20 cellular contexts compared by ENCODE assay signal in the genomic region with DNA sequence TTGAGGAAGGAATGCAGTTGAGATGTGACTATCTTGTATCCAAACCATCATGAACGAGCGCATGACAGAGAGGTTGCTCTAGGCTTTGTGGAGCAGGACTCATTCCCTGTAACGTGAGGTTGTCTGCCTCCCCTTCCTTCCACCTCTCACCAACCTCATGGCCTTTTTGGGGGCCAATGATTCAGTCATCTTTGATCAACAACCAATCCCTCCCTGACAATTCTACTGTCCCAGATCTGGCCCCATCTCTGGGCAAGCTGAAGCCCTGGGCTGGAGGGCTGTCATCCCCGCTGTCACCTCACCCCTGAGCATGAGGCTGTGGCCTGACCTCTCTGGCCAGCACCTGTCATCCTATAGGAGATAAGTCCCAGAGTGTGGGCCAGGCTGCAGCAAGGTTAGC. TPM values are rescaled to one million over a fixed set of nuclear protein-coding genes. Genes with fewer than 3 reads are reported as not detected.
A peak's percentile ranks its signal among the peaks of the same experiment; 100 is the strongest.
DNase-seq lines count a peak whose midpoint lies in the region; ATAC-seq and TF ChIP-seq lines count a peak whose summit lies in the region.
"Had no signal": no experiment of that assay in that cellular context is flagged by ENCODE, and none has a peak within 500 bp of the region (broad histone marks: within the 10 kb centered on the region; RNA-seq: fewer than 3 reads in every experiment).

No MANE protein-coding gene starts in this region.

- H3K9me3 Mint-ChIP-seq in progenitor cell of endocrine pancreas (ENCODE audit: low read depth): no peaks in the 10 kb centered on the region
- H3K9me3 Mint-ChIP-seq: CD8-positive, alpha-beta T cell had no signal

- no peaks in the 10 kb centered on the region for H3K27me3 Mint-ChIP-seq in progenitor cell of endocrine pancreas
- H3K27me3 Mint-ChIP-seq: CD4-positive, CD25-positive, alpha-beta regulatory T cell had no signal

- intact Hi-C loops in Right ventricle myocardium inferior (cut with DNase I): no loop called here

- H3K27ac Mint-ChIP-seq in progenitor cell of endocrine pancreas: peak overlapping the region; percentile 45
- H3K27ac Mint-ChIP-seq: CD4-positive, CD25-positive, alpha-beta regulatory T cell; CD8-positive, alpha-beta T cell had no signal

- H3K4me1 Mint-ChIP-seq in progenitor cell of endocrine pancreas (ENCODE audit: low read depth): no peaks in the 10 kb centered on the region

- H3K4me1 ChIP-seq in right atrium auricular region: peaks cover 0 to 10% of the 10 kb centered on the region in 2 donors
- H3K4me1 ChIP-seq: Caco-2 had no signal

- no peak for TF ChIP-seq CTCF in right atrium auricular region (IDR thresholded peaks at IDR 0.05)
- TF ChIP-seq CTCF in WERI-Rb-1 (IDR thresholded peaks at IDR 0.05; ENCODE audit: low read depth, low read length): no peak
- TF ChIP-seq CTCF in progenitor cell of endocrine pancreas (IDR thresholded peaks at IDR 0.05; ENCODE audit: unreplicated experiment): no peak

- no peak overlapping the region for H3K27ac ChIP-seq in right atrium auricular region
- 0 out of 2 replicates have a peak overlapping the region, but pooled peaks have one; percentile 5 for H3K27ac ChIP-seq in WERI-Rb-1
- H3K27ac ChIP-seq: GM23248 had no signal

- H3K36me3 Mint-ChIP-seq in progenitor cell of endocrine pancreas (ENCODE audit: insufficient read depth): peaks cover 21% of the 10 kb centered on the region
- H3K36me3 Mint-ChIP-seq: CD4-positive, CD25-positive, alpha-beta regulatory T cell; CD8-positive, alpha-beta T cell had no signal

- DNase-seq in right atrium auricular region (ENCODE audit: low spot score) (peak; percentile 50), Right ventricle myocardium inferior (ENCODE audit: missing footprints) (no peak), WERI-Rb-1 (peak; percentile 63), progenitor cell of endocrine pancreas (ENCODE audit: low spot score, unreplicated experiment) (no peak), NCI-H1105 (lab: John Stamatoyannopoulos, UW) (no peak)
- no peak for DNase-seq in central memory CD4-positive, alpha-beta T cell
- DNase-seq: C1 segment of cervical spinal cord; Caco-2; CD4-positive, CD25-positive, alpha-beta regulatory T cell; DMS 273 treated with DMSO at 0.1 percent for 48 hours; DMS79; EL; GDM1; GM23248; H7; HCEC 1CT had no signal

- H3K36me3 ChIP-seq in right atrium auricular region (no peaks in the 10 kb centered on the region), WERI-Rb-1 (peaks cover 45% of the 10 kb centered on the region)

- H3K4me3 Mint-ChIP-seq in progenitor cell of endocrine pancreas (ENCODE audit: low read depth): no peak overlapping the region
- H3K4me3 Mint-ChIP-seq: CD4-positive, CD25-positive, alpha-beta regulatory T cell; CD8-positive, alpha-beta T cell had no signal

- H3K9me3 ChIP-seq in right atrium auricular region (no peaks in the 10 kb centered on the region), WERI-Rb-1 (ENCODE audit: severe bottlenecking) (no peaks in the 10 kb centered on the region)
- H3K9me3 ChIP-seq: Caco-2 had no signal

- H3K27me3 ChIP-seq in right atrium auricular region (no peaks in the 10 kb centered on the region), WERI-Rb-1 (ENCODE audit: insufficient read depth, low read depth, severe bottlenecking) (no peaks in the 10 kb centered on the region)

- ATAC-seq in Right ventricle myocardium inferior: no peak
- ATAC-seq: CD8-positive, alpha-beta T cell; GM12878 had no signal

- H3K4me3 ChIP-seq in right atrium auricular region (no peak overlapping the region), WERI-Rb-1 (ENCODE audit: low read depth, low read length) (no peak overlapping the region)
- H3K4me3 ChIP-seq: GM12878, GM23248 had no signal

RNA-seq across cellular contexts. Expression of a gene that starts 19.7 kb away (rescaled TPM):
- total RNA-seq in right atrium auricular region (1 to 10 TPM; 4.0 to 6.1 TPM), Right ventricle myocardium inferior (7.9 TPM), progenitor cell of endocrine pancreas (37.1 and 40.5 TPM in 2 replicates)
- total RNA-seq: A172; CD4-positive, CD25-positive, alpha-beta regulatory T cell; CD8-positive, alpha-beta T cell had no signal

RNA-seq across cellular contexts. Expression of a gene that starts 58.3 kb away (rescaled TPM):
- total RNA-seq in right atrium auricular region (10 to 100 TPM; 13.6 to 23.6 TPM), Right ventricle myocardium inferior (27.4 TPM), progenitor cell of endocrine pancreas (14.3 and 18.3 TPM in 2 replicates)
- total RNA-seq: A673; CD4-positive, CD25-positive, alpha-beta regulatory T cell; CD8-positive, alpha-beta T cell had no signal

Comparison
In these comparisons a context has a peak if more than half of its experiments do, and no peak if none do; other contexts are left out.
1. DNase-seq: peak in right atrium auricular region (single experiment) and WERI-Rb-1 (single experiment); none in Right ventricle myocardium inferior (single experiment), progenitor cell of endocrine pancreas (single experiment), NCI-H1105 (single experiment) and central memory CD4-positive, alpha-beta T cell (single experiment).